ENCODE assay signal across 28 cellular contexts in the genomic region with DNA sequence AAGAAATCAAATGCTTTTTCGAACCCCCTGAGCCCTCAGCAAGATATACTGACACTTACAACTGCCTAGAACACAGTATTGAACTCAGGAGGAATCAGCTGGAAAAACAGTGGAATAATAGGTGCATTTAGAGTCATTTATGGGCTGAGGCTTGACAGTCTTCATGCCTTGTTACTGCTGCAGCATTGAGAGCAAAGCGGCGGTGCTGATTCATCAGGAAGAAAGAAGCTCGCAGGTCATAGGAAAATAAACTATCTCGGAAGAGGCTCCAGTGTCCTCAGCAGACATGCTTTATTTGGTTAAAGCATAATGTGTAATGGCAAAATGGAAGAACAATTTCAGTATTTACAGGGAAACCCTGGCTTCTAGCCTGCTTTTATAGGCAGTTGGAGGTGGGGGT. TPM values are rescaled to one million over a fixed set of nuclear protein-coding genes. Genes with fewer than 3 reads are reported as not detected.
DNase-seq lines count a peak whose midpoint lies in the region; ATAC-seq, FAIRE-seq and TF ChIP-seq lines count a peak whose summit lies in the region.
"Had no signal": no experiment of that assay in that cellular context is flagged by ENCODE, and none has a peak within 500 bp of the region (broad histone marks: within the 10 kb centered on the region; RNA-seq: fewer than 3 reads in every experiment).

No MANE protein-coding gene starts in this region.

- H3K18ac ChIP-seq in H1 (ENCODE audit: extremely low read depth, low read length): no peak overlapping the region

- H3K4me1 ChIP-seq in SJSA1 (replicated peaks) (peaks cover 29% of the 10 kb centered on the region), H1 (replicated peaks in 1 of 4; ENCODE audit: control insufficient read depth in 3 of 4, insufficient read depth in 4 of 4, low read length in 3 of 4) (peaks cover 2 to 18% (median 10%) of the 10 kb centered on the region in 4 experiments)
- H3K4me1 ChIP-seq: vagina had no signal

- DNase-seq in SJSA1 (ENCODE audit: low read depth in 1 of 2, low spot score in 2 of 2) (peak; percentile 49 to 50), H1 (ENCODE audit: low read depth in 1 of 2, low spot score in 2 of 2) (no peak), type B pancreatic cell (ENCODE audit: extremely low spot score, unreplicated experiment) (peak; percentile 34), NCI-H187 (lab: John Stamatoyannopoulos, UW) (no peak), DMS79 treated with DMSO at 0.1 percent for 48 hours (lab: John Stamatoyannopoulos, UW) (no peak)
- DNase-seq: activated CD4-positive, alpha-beta T cell treated with anti-CD3 and anti-CD28 coated beads for 36 hours; activated naive CD4-positive, alpha-beta T cell treated with Interleukin-2 at 50 U/mL for 16 hours; activated T-cell treated with anti-CD3 and anti-CD28 coated beads, Interleukin-2, amount 50 U/mL, for 48 hours; caudate nucleus; CD4-positive, CD25-positive, alpha-beta regulatory T cell; effector CD4-positive, alpha-beta T cell; KG1; naive B cell; NCI-H146; NCI-H226; OCI-M1; posterior cingulate gyrus; stimulated activated CD4-positive, alpha-beta T cell treated with anti-CD3 and anti-CD28 coated beads, Interleukin-1b, Interleukin-23, amount 100 ng/mL, for 48 hours; SW 1271 had no signal

- 91% methylated on average over 5 of the region's 5 CpGs; no CpG with 5 or more reads in 1 of the 2 experiments for whole genome bisulfite sequencing in H1 (ENCODE audit: extremely low coverage in 1 of 2, insufficient coverage in 1 of 2, insufficient read length in 1 of 2, insufficient replicate concordance in 2 of 2, low coverage in 1 of 2, low lambda C conversion rate in 2 of 2, missing lambda C conversion rate in 1 of 2), 2 experiments

- no peak overlapping the region for H4K91ac ChIP-seq in H1 (replicated peaks; ENCODE audit: insufficient read length, low read length)

- no peak overlapping the region for H4K8ac ChIP-seq in H1 (ENCODE audit: extremely low read depth, insufficient read depth, low read length)

- H2BK12ac ChIP-seq in H1 (ENCODE audit: low read depth, low read length): no peak overlapping the region; the same call in 1 of the 2 replicates

- no peak overlapping the region for H3K27ac ChIP-seq in SJSA1
- no peak overlapping the region for H3K27ac ChIP-seq in H1 (ENCODE audit: low read depth, low read length)
- H3K27ac ChIP-seq: vagina had no signal

- H3K9me3 Mint-ChIP-seq in nephron (no peaks in the 10 kb centered on the region), type B pancreatic cell (no peaks in the 10 kb centered on the region)
- H3K9me3 Mint-ChIP-seq: CD4-positive, CD25-positive, alpha-beta regulatory T cell; memory B cell; naive B cell; stimulated activated effector memory CD8-positive, alpha-beta T cell treated with anti-CD3 and anti-CD28 coated beads, Interleukin-12 subunit alpha, Interleukin-12 subunit beta, amount 100 ng/mL, for 72 hours had no signal

- peak overlapping the region in 2 of 3 experiments; percentile 18 to 57 for H3K27ac Mint-ChIP-seq in nephron
- H3K27ac Mint-ChIP-seq in type B pancreatic cell: no peak overlapping the region
- H3K27ac Mint-ChIP-seq: activated CD4-positive, alpha-beta T cell treated with anti-CD3 and anti-CD28 coated beads for 36 hours; CD4-positive, CD25-positive, alpha-beta regulatory T cell; memory B cell; stimulated activated effector memory CD8-positive, alpha-beta T cell treated with anti-CD3 and anti-CD28 coated beads, Interleukin-12 subunit alpha, Interleukin-12 subunit beta, amount 100 ng/mL, for 72 hours had no signal

- H4K20me1 ChIP-seq in H1 (replicated peaks in 1 of 2; ENCODE audit: control insufficient read depth in 1 of 2, insufficient read depth in 2 of 2, low read length in 2 of 2): no peaks in the 10 kb centered on the region

- H2BK5ac ChIP-seq in H1 (ENCODE audit: low read depth, low read length): no peak overlapping the region

- H3K36me3 Mint-ChIP-seq in nephron (ENCODE audit: low read depth) (no peaks in the 10 kb centered on the region), type B pancreatic cell (no peaks in the 10 kb centered on the region)
- H3K36me3 Mint-ChIP-seq: CD4-positive, CD25-positive, alpha-beta regulatory T cell; memory B cell; naive B cell; stimulated activated effector memory CD8-positive, alpha-beta T cell treated with anti-CD3 and anti-CD28 coated beads, Interleukin-12 subunit alpha, Interleukin-12 subunit beta, amount 100 ng/mL, for 72 hours had no signal

- H3K36me3 ChIP-seq in SJSA1 (no peaks in the 10 kb centered on the region), H1 (ENCODE audit: control insufficient read depth in 2 of 4, insufficient read depth in 4 of 4, low read length in 3 of 4) (no peaks in the 10 kb centered on the region)
- H3K36me3 ChIP-seq: HAP-1, vagina had no signal

- H3K27me3 Mint-ChIP-seq in nephron (ENCODE audit: low read depth) (peaks cover 6% of the 10 kb centered on the region), type B pancreatic cell (peaks cover 4% of the 10 kb centered on the region)

- TF ChIP-seq RAD21 in H1 (IDR thresholded peaks at IDR 0.05 in 1 of 2, conservative IDR thresholded peaks at IDR 0.05 in 1 of 2; ENCODE audit: low read depth in 2 of 2, low read length in 2 of 2): no peak

- H3K23ac ChIP-seq in H1 (ENCODE audit: insufficient read length): no peak overlapping the region

- no peak overlapping the region for H3K14ac ChIP-seq in H1 (ENCODE audit: insufficient read length)

- TF ChIP-seq CTCF in H1 (IDR thresholded peaks at IDR 0.05; ENCODE audit: control extremely low read depth in 1 of 3, insufficient read depth in 1 of 3, low read depth in 1 of 3, low read length in 3 of 3) (no peak), nephron (IDR thresholded peaks at IDR 0.05; ENCODE audit: unreplicated experiment in 3 of 3) (no peak), type B pancreatic cell (conservative IDR thresholded peaks at IDR 0.05) (no peak)

- H3K79me1 ChIP-seq in H1 (ENCODE audit: low read depth, low read length): no peaks in the 10 kb centered on the region

- H3K4me2 ChIP-seq in H1 (ENCODE audit: insufficient read depth in 1 of 2, low read depth in 2 of 2, low read length in 2 of 2): no peak overlapping the region; a peak in 1 of 4 replicates

- ATAC-seq in HG02763 (IDR thresholded peaks at IDR 0.05; ENCODE audit: unreplicated experiment): no peak
- ATAC-seq: activated CD4-positive, alpha-beta T cell treated with anti-CD3 and anti-CD28 coated beads for 36 hours; esophagus mucosa; Right ventricle myocardium inferior; stimulated activated effector memory CD8-positive, alpha-beta T cell treated with anti-CD3 and anti-CD28 coated beads, Interleukin-12 subunit alpha, Interleukin-12 subunit beta, amount 100 ng/mL, for 72 hours had no signal

- H2AK5ac ChIP-seq in H1 (ENCODE audit: low read depth, low read length): no peak overlapping the region

- H3K27me3 ChIP-seq in SJSA1 (replicated peaks) (no peaks in the 10 kb centered on the region), H1 (replicated peaks in 1 of 4; ENCODE audit: control insufficient read depth in 3 of 4, extremely low read depth in 1 of 4, insufficient read depth in 3 of 4, low read length in 3 of 4) (no peaks in the 10 kb centered on the region)
- H3K27me3 ChIP-seq: vagina had no signal

- no peaks in the 10 kb centered on the region for H3K23me2 ChIP-seq in H1 (ENCODE audit: low read depth, low read length)

- CTCF ChIA-PET in H1 (lab: Charles Lee; ENCODE audit: partially characterized antibody): interaction anchor here (0.6 to 0.8 kb wide), 3 partner anchors 187 to 351 kb away, joined by 3 to 4 read pairs (median 3); no protein-coding TSS in a partner anchor

- TF ChIP-seq EP300 in H1 (IDR thresholded peaks at IDR 0.05; ENCODE audit: borderline replicate concordance in 1 of 2, low read depth in 2 of 2, low read length in 2 of 2): no peak

- no peak for FAIRE-seq in H1 (lab: Jason Lieb, UNC)
- FAIRE-seq: GM18507 had no signal

- H3K9ac ChIP-seq in H1 (replicated peaks in 1 of 4; ENCODE audit: extremely low read depth in 1 of 4, low read depth in 3 of 4, low read length in 3 of 4): no peak overlapping the region

- no peak overlapping the region for H2BK20ac ChIP-seq in H1 (ENCODE audit: low read length)

- H3K4me3 Mint-ChIP-seq in nephron (no peak overlapping the region), type B pancreatic cell (peak overlapping the region; percentile 14)
- H3K4me3 Mint-ChIP-seq: activated CD4-positive, alpha-beta T cell treated with anti-CD3 and anti-CD28 coated beads for 36 hours; CD4-positive, CD25-positive, alpha-beta regulatory T cell; memory B cell; naive B cell; stimulated activated effector memory CD8-positive, alpha-beta T cell treated with anti-CD3 and anti-CD28 coated beads, Interleukin-12 subunit alpha, Interleukin-12 subunit beta, amount 100 ng/mL, for 72 hours had no signal

- no peak overlapping the region for H3K4ac ChIP-seq in H1 (replicated peaks; ENCODE audit: insufficient read length, low read depth, low read length)

- H3K56ac ChIP-seq in H1 (replicated peaks; ENCODE audit: insufficient read length, low read depth, low read length): no peak overlapping the region

- H4K5ac ChIP-seq in H1 (ENCODE audit: insufficient read length, low read depth, low read length): no peak overlapping the region

- POLR2A ChIA-PET in H1 (lab: Charles Lee; ENCODE audit: partially characterized antibody): interaction anchor here (0.7 kb wide), 1 partner anchor 13 kb away, joined by 3 read pairs; no protein-coding TSS in a partner anchor

- no peak overlapping the region for H2BK120ac ChIP-seq in H1 (replicated peaks; ENCODE audit: low read depth, low read length)

- H3K4me3 ChIP-seq in SJSA1 (no peak overlapping the region), H1 (ENCODE audit: extremely low read depth in 1 of 4, insufficient read depth in 2 of 4, low read depth in 3 of 4, low read length in 4 of 4) (no peak overlapping the region)
- H3K4me3 ChIP-seq: HAP-1, vagina had no signal

- peaks cover 26% of the 10 kb centered on the region for H3K4me1 Mint-ChIP-seq in nephron
- H3K4me1 Mint-ChIP-seq in type B pancreatic cell (ENCODE audit: unreplicated experiment): peaks cover 39% of the 10 kb centered on the region
- H3K4me1 Mint-ChIP-seq: activated CD4-positive, alpha-beta T cell treated with anti-CD3 and anti-CD28 coated beads for 36 hours; memory B cell; stimulated activated effector memory CD8-positive, alpha-beta T cell treated with anti-CD3 and anti-CD28 coated beads, Interleukin-12 subunit alpha, Interleukin-12 subunit beta, amount 100 ng/mL, for 72 hours had no signal

- no peak overlapping the region for H2BK15ac ChIP-seq in H1 (ENCODE audit: low read length)

- H2AFZ ChIP-seq in H1 (ENCODE audit: low read length): peak overlapping the region; percentile 35; the same call in 1 of the 2 replicates

- no peaks in the 10 kb centered on the region for H3K79me2 ChIP-seq in H1 (ENCODE audit: control insufficient read depth in 1 of 2, insufficient read depth in 2 of 2, low read length in 2 of 2)

- TF ChIP-seq POLR2A in H1 (IDR thresholded peaks at IDR 0.05; ENCODE audit: control extremely low read depth in 1 of 2, low read depth in 2 of 2, low read length in 2 of 2): no peak

- H3K9me3 ChIP-seq in SJSA1 (replicated peaks): no peaks in the 10 kb centered on the region
- H3K9me3 ChIP-seq in H1 (ENCODE audit: insufficient read depth in 2 of 2, low read depth in 1 of 2, low read length in 1 of 2): no peaks in the 10 kb centered on the region
- H3K9me3 ChIP-seq: HAP-1, vagina had no signal

RNA-seq across cellular contexts. Expression of gene NEO1, which starts 30.1 kb away (rescaled TPM):
- 20.7 and 28.3 TPM in 2 replicates for total RNA-seq in SJSA1 (2014; rRNA removed; shearing (Covaris generic))
- total RNA-seq in H1 (2021; fragmentation: NEBNext Ultra II Directional; extraction: Animal tissue kit (Norgen Biotek cat#: 25700)): 51.0 and 56.5 TPM in 2 replicates
- polyA plus RNA-seq in H1 (2011; rRNA removed): 36.0 and 36.1 TPM in 2 replicates
- 22.6 TPM for polyA plus RNA-seq in H1 (2011; cell fraction: cytosol; rRNA removed)
- 69.6 TPM for polyA plus RNA-seq in H1 (2011; cell fraction: nucleus; rRNA removed)
- 44.0 to 58.8 TPM (median 52.2 TPM) in 4 replicates for polyA plus RNA-seq in H1 (2012, experiment 1 of 2)
- polyA plus RNA-seq in H1 (2012, experiment 2 of 2): 4.2 TPM
- polyA plus RNA-seq in H1 (2013, experiment 1 of 2): 62.3 TPM
- 62.8 TPM for polyA plus RNA-seq in H1 (2013, experiment 2 of 2)
- polyA minus RNA-seq in H1 (2011; rRNA and poly(A)+ RNA removed): 54.6 and 64.8 TPM in 2 replicates
- polyA minus RNA-seq in H1 (2011; cell fraction: cytosol; rRNA and poly(A)+ RNA removed): 25.7 TPM
- polyA minus RNA-seq in H1 (2011; cell fraction: nucleus; rRNA and poly(A)+ RNA removed): 40.2 TPM
- total RNA-seq in type B pancreatic cell (ENCODE audit: low replicate concordance): 35.8 and 94.7 TPM in 2 replicates

Comparison
In these comparisons a context has a peak if more than half of its experiments do, and no peak if none do; other contexts are left out.
1. DNase-seq: peak in SJSA1 (2 of 2) and type B pancreatic cell (single experiment); none in H1 (0 of 2), NCI-H187 (0 of 2) and DMS79 treated with DMSO at 0.1 percent for 48 hours (single experiment).